ENCODE assay signal across 1 cellular context in genomic region chr11:16818284-16818683, GRCh38.
TF ChIP-seq lines count a peak whose summit lies in the region.

No MANE protein-coding gene starts in this region.

TF ChIP-seq in HepG2, 621 proteins besides CTCF, POLR2A, EP300 and RAD21 (continued from another document):
- TF ChIP-seq ARID5B (CRISPR knock-in tag; IDR thresholded peaks at IDR 0.05) (peak; percentile 38; the same call in 1 of the 2 replicates), FOXA3 (CRISPR knock-in tag; IDR thresholded peaks at IDR 0.05) (peak; percentile 60), GPBP1L1 (CRISPR knock-in tag; IDR thresholded peaks at IDR 0.05) (no peak), ZNF570 (CRISPR knock-in tag; IDR thresholded peaks at IDR 0.05; ENCODE audit: borderline replicate concordance) (no peak), ZNF44 (CRISPR knock-in tag; IDR thresholded peaks at IDR 0.05) (no peak), PLRG1 (conservative IDR thresholded peaks at IDR 0.05) (no peak), XBP1 (CRISPR knock-in tag; IDR thresholded peaks at IDR 0.05) (no peak), ZNF460 (CRISPR knock-in tag; IDR thresholded peaks at IDR 0.05; ENCODE audit: borderline replicate concordance) (no peak), BRD4 (CRISPR knock-in tag; IDR thresholded peaks at IDR 0.05) (no peak), SRSF4 (IDR thresholded peaks at IDR 0.05; ENCODE audit: low read depth, low read length, poor library complexity, severe bottlenecking) (no peak), MAZ (IDR thresholded peaks at IDR 0.05; ENCODE audit: borderline replicate concordance, low read depth, low read length) (no peak), MAZ (CRISPR knock-in tag; IDR thresholded peaks at IDR 0.05; ENCODE audit: low read depth) (no peak), ZNF572 (CRISPR knock-in tag; IDR thresholded peaks at IDR 0.05) (no peak), ZNF792 (CRISPR knock-in tag; IDR thresholded peaks at IDR 0.05) (no peak), ZNF619 (CRISPR knock-in tag; IDR thresholded peaks at IDR 0.05) (no peak), ZNF629 (CRISPR knock-in tag; conservative IDR thresholded peaks at IDR 0.05) (no peak), ARID3A (IDR thresholded peaks at IDR 0.05; ENCODE audit: low read depth, low read length) (no peak), MXI1 (IDR thresholded peaks at IDR 0.05; ENCODE audit: borderline replicate concordance, low read depth, low read length) (peak; percentile 74; the same call in 1 of the 3 replicates), ZNF17 (CRISPR knock-in tag; IDR thresholded peaks at IDR 0.05) (no peak), ZNF597 (CRISPR knock-in tag; IDR thresholded peaks at IDR 0.05) (no peak), NFYB (CRISPR knock-in tag; IDR thresholded peaks at IDR 0.05) (no peak), ZNF24 (IDR thresholded peaks at IDR 0.05) (no peak), ZNF205 (CRISPR knock-in tag; IDR thresholded peaks at IDR 0.05) (no peak), RFXAP (CRISPR knock-in tag; IDR thresholded peaks at IDR 0.05; ENCODE audit: borderline replicate concordance) (no peak), MED13 (CRISPR knock-in tag; IDR thresholded peaks at IDR 0.05) (no peak), NKX3-1 (CRISPR knock-in tag; IDR thresholded peaks at IDR 0.05) (no peak), SAP130 (CRISPR knock-in tag; IDR thresholded peaks at IDR 0.05; ENCODE audit: low read depth) (peak; percentile 73), ZNF121 (CRISPR knock-in tag; IDR thresholded peaks at IDR 0.05) (no peak)
